Comparison of ENCODE assay signal across 17 cellular contexts in the genomic region with DNA sequence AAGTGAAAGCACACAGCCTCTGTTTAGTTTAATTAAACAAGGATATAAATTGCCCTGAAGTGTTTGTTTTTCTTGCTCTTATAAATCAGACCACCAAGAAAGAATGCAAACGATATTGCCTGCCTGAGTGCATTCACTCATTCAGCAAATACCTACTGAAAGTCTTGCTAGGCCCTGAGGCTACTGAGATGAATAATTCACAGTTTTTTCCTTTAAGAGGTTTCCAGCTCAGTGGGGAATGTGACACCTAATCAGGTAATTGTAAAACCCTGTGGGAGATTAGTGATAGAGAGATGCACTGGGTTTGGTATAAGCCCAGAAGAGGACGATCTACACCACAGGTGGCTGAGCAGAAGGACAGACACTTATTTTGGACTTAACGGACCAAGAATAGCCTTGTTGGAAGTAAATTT.
DNase-seq lines count a peak whose midpoint lies in the region; ATAC-seq and TF ChIP-seq lines count a peak whose summit lies in the region.
"Had no signal": no experiment of that assay in that cellular context is flagged by ENCODE, and none has a peak within 500 bp of the region (broad histone marks: within the 10 kb centered on the region; RNA-seq: fewer than 3 reads in every experiment).

No MANE protein-coding gene starts in this region.

- no peaks in the 10 kb centered on the region for H3K36me3 ChIP-seq in iPS-18a (ENCODE audit: control insufficient read depth, low read depth, low read length)
- H3K36me3 ChIP-seq: esophagus squamous epithelium, heart right ventricle had no signal

- peak; percentile 16 for DNase-seq in COLO668 (lab: John Stamatoyannopoulos, UW; ENCODE audit: unreplicated experiment)
- DNase-seq in HEK293T (ENCODE audit: extremely low spot score), result peak; percentile 10
- peak; percentile 8 for DNase-seq in NCI-H748 treated with DMSO at 0.1 percent for 48 hours (lab: John Stamatoyannopoulos, UW)
- DNase-seq in effector CD4-positive, alpha-beta T cell, result no peak
- DNase-seq in SW480 (ENCODE audit: low spot score), result no peak
- no peak for DNase-seq in NCI-H2029 treated with DMSO at 0.1 percent for 48 hours (lab: John Stamatoyannopoulos, UW)
- DNase-seq: activated CD8-positive, alpha-beta memory T cell treated with anti-CD3 and anti-CD28 coated beads, Interleukin-2, amount 50 U/mL, for 4 hours; activated naive CD4-positive, alpha-beta T cell treated with anti-CD3 and anti-CD28 coated beads, Interleukin-2, amount 10 ng/mL, durations not matched to agents 7 days and 5 days; esophagus squamous epithelium; heart right ventricle; left ventricle myocardium superior; NCI-H1092 treated with DMSO at 0.1 percent for 48 hours; SHP77 treated with DMSO at 0.1 percent for 48 hours; stimulated activated naive CD8-positive, alpha-beta T cell treated with anti-CD3 and anti-CD28 coated beads, Interleukin-15, amount 100 ng/mL, for 72 hours had no signal

- H3K4me1 ChIP-seq in iPS-18a (ENCODE audit: control insufficient read depth, low read depth, low read length), result peaks cover 26% of the 10 kb centered on the region
- H3K4me1 ChIP-seq: esophagus squamous epithelium, heart right ventricle had no signal

- CTCF ChIA-PET in HEK293T (lab: Yijun Ruan, JAX), result no interaction called here

- ATAC-seq in GM19324 (IDR thresholded peaks at IDR 0.05; ENCODE audit: low FRiP score, unreplicated experiment), result no peak
- ATAC-seq: heart right ventricle; K562; left ventricle myocardium superior; stimulated activated naive CD8-positive, alpha-beta T cell treated with anti-CD3 and anti-CD28 coated beads, Interleukin-15, amount 100 ng/mL, for 72 hours had no signal

- POLR2A ChIA-PET in HEK293T (lab: Yijun Ruan, JAX), result interaction anchor here (0.6 kb wide), 1 partner anchor 23 kb away, joined by 3 read pairs; no protein-coding TSS in a partner anchor

- H3K27ac ChIP-seq in iPS-18a (ENCODE audit: low read length), result no peak overlapping the region
- H3K27ac ChIP-seq: esophagus squamous epithelium, heart right ventricle had no signal

- no peak overlapping the region for H3K9ac ChIP-seq in iPS-18a (ENCODE audit: low read length)

- H3K9me3 ChIP-seq in iPS-18a (ENCODE audit: control insufficient read depth, low read depth, low read length), result peaks cover 3% of the 10 kb centered on the region

- peak overlapping the region; percentile 26 for H3K4me3 ChIP-seq in iPS-18a (ENCODE audit: low read length)
- H3K4me3 ChIP-seq: esophagus squamous epithelium, heart right ventricle, K562 had no signal

- no peaks in the 10 kb centered on the region for H3K27me3 ChIP-seq in iPS-18a (ENCODE audit: control insufficient read depth, insufficient read depth, low read length)
- H3K27me3 ChIP-seq: esophagus squamous epithelium, heart right ventricle had no signal

TF ChIP-seq in HEK293T, 16 proteins besides CTCF, POLR2A, EP300 and RAD21:
- TF ChIP-seq LEF1 (IDR thresholded peaks at IDR 0.05; ENCODE audit: borderline replicate concordance) (no peak), NFRKB (IDR thresholded peaks at IDR 0.05) (no peak), ARNT (IDR thresholded peaks at IDR 0.05) (no peak), SUZ12 (IDR thresholded peaks at IDR 0.05) (no peak), FOXA1 (IDR thresholded peaks at IDR 0.05) (no peak), L3MBTL2 (conservative IDR thresholded peaks at IDR 0.05) (no peak), FOXM1 (IDR thresholded peaks at IDR 0.05; ENCODE audit: borderline replicate concordance) (no peak), FOXK2 (IDR thresholded peaks at IDR 0.05) (no peak), HDGF (IDR thresholded peaks at IDR 0.05; ENCODE audit: borderline replicate concordance) (no peak), CTBP1 (IDR thresholded peaks at IDR 0.05; ENCODE audit: borderline replicate concordance) (no peak), TARDBP (IDR thresholded peaks at IDR 0.05) (no peak), ELF4 (IDR thresholded peaks at IDR 0.05) (no peak), BHLHE40 (IDR thresholded peaks at IDR 0.05; ENCODE audit: borderline replicate concordance) (no peak), SP1 (IDR thresholded peaks at IDR 0.05) (no peak), ZNF384 (IDR thresholded peaks at IDR 0.05) (no peak)
- TF ChIP-seq, protein P1, sequence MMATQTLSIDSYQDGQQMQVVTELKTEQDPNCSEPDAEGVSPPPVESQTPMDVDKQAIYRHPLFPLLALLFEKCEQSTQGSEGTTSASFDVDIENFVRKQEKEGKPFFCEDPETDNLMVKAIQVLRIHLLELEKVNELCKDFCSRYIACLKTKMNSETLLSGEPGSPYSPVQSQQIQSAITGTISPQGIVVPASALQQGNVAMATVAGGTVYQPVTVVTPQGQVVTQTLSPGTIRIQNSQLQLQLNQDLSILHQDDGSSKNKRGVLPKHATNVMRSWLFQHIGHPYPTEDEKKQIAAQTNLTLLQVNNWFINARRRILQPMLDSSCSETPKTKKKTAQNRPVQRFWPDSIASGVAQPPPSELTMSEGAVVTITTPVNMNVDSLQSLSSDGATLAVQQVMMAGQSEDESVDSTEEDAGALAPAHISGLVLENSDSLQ (IDR thresholded peaks at IDR 0.05), result no peak; the same call in 1 of the 2 replicates

Comparison
In these comparisons a context has a peak if more than half of its experiments do, and no peak if none do; other contexts are left out.
1. DNase-seq: peak in COLO668 (single experiment), HEK293T (single experiment) and NCI-H748 treated with DMSO at 0.1 percent for 48 hours (single experiment); none in effector CD4-positive, alpha-beta T cell (single experiment), SW480 (single experiment) and NCI-H2029 treated with DMSO at 0.1 percent for 48 hours (single experiment).